24 cellular contexts compared by ENCODE assay signal in the genomic region with DNA sequence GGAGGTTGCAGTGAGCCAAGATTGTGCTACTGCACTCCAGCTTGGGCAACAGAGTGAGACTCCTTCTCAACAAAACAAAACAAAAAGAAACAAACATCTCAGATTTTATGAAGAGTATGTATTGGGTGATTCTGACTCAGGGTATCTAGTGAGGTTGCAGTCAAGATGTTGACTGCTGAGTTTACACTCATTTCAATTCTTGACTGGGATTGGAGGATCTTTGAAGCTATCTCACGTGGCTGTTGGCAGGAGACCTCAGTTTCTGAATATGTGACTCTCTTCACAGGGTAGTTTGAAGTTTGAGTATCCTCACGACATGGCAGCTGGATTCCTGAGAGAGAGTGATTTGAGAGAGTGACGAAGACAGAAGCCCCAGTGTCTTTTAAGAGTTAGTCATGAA.
"Had no signal": no experiment of that assay in that cellular context is flagged by ENCODE, and none has a peak within 500 bp of the region (broad histone marks: within the 10 kb centered on the region; RNA-seq: fewer than 3 reads in every experiment).

No MANE protein-coding gene starts in this region.

- ATAC-seq: esophagus mucosa, gastrocnemius medialis, heart right ventricle, left cardiac atrium, left lung, left ventricle myocardium superior, lower lobe of right lung, mucosa of descending colon had no signal

- H3K36me3 ChIP-seq: gastrocnemius medialis had no signal

- H3K27ac ChIP-seq: coronary artery, dorsolateral prefrontal cortex, epithelial cell of prostate, esophagus squamous epithelium, gastrocnemius medialis, left lung, lower lobe of right lung had no signal

- H3K27me3 ChIP-seq: dorsolateral prefrontal cortex, esophagus squamous epithelium, gastrocnemius medialis, heart right ventricle, left lung had no signal

- H3K4me1 Mint-ChIP-seq: mesothelial cell of epicardium had no signal

- DNase-seq: dermis blood vessel endothelial cell; dorsolateral prefrontal cortex; effector CD4-positive, alpha-beta T cell; effector memory CD4-positive, alpha-beta T cell; erythroblast; esophagus squamous epithelium; foreskin fibroblast; foreskin melanocyte; gastrocnemius medialis; glutamatergic neuron; head of caudate nucleus; heart right ventricle; hippocampal formation; left cardiac atrium; left lung; left ventricle myocardium superior; lower lobe of right lung; mesenchymal stem cell; mucosa of descending colon; naive B cell had no signal

- H3K27me3 Mint-ChIP-seq: naive B cell had no signal

- H3K4me3 ChIP-seq: coronary artery, dorsolateral prefrontal cortex, esophagus squamous epithelium, gastrocnemius medialis, heart right ventricle, left lung, lower lobe of right lung, mucosa of descending colon had no signal

- H3K27ac Mint-ChIP-seq: mesothelial cell of epicardium had no signal

- H3K4me3 Mint-ChIP-seq: mesothelial cell of epicardium, naive B cell had no signal
